In genomic region chr11:19845633-19846032, GRCh38 we compare ENCODE assay signal across 18 cellular contexts.
"Had no signal": no experiment of that assay in that cellular context is flagged by ENCODE, and none has a peak within 500 bp of the region (broad histone marks: within the 10 kb centered on the region; RNA-seq: fewer than 3 reads in every experiment).

No MANE protein-coding gene starts in this region.

- DNase-seq: colonic mucosa; esophagus squamous epithelium; foreskin keratinocyte; heart left ventricle; kidney glomerular epithelial cell; mesendoderm; natural killer cell; ovary; spleen; stimulated activated CD4-positive, alpha-beta T cell treated with anti-CD3 and anti-CD28 coated beads, Interleukin-15, amount 100 ng/mL, for 24 hours; stimulated activated CD4-positive, alpha-beta T cell treated with anti-CD3 and anti-CD28 coated beads, Interleukin-1b, Interleukin-23, amount 100 ng/mL, for 48 hours; stimulated activated CD4-positive, alpha-beta T cell treated with anti-CD3 and anti-CD28 coated beads, Interleukin-4, amount 100 ng/mL, for 24 hours; stimulated activated naive B cell treated with anti-CD40 and anti-IgM and Interleukin-4, amounts not matched to agents 10 μg/mL and 1 μg/mL and 100 μg/mL, for 72 hours; stimulated activated naive CD8-positive, alpha-beta T cell treated with anti-CD3 and anti-CD28 coated beads, Interleukin-15, amount 100 ng/mL, for 72 hours; transverse colon had no signal

- H3K4me2 ChIP-seq: neural progenitor cell had no signal

- H3K9ac ChIP-seq: neural progenitor cell had no signal

- H3K27ac ChIP-seq: colonic mucosa, foreskin keratinocyte, neural progenitor cell, right atrium auricular region, thoracic aorta, transverse colon had no signal

- H3K9me3 ChIP-seq: colonic mucosa, esophagus squamous epithelium, heart left ventricle, ovary, right atrium auricular region, spleen, thoracic aorta, transverse colon had no signal

- H3K4me3 ChIP-seq: colonic mucosa, esophagus squamous epithelium, heart left ventricle, neural progenitor cell, ovary, right atrium auricular region, spleen, thoracic aorta, transverse colon had no signal

- H2AFZ ChIP-seq: neural progenitor cell had no signal

- H3K27me3 ChIP-seq: colonic mucosa, esophagus squamous epithelium, heart left ventricle, neural progenitor cell, ovary, right atrium auricular region, spleen, transverse colon had no signal

- ATAC-seq: foreskin keratinocyte; natural killer cell; stimulated activated naive B cell treated with anti-CD40 and anti-IgM and Interleukin-4, amounts not matched to agents 10 μg/mL and 1 μg/mL and 100 μg/mL, for 72 hours; stimulated activated naive CD8-positive, alpha-beta T cell treated with anti-CD3 and anti-CD28 coated beads, Interleukin-15, amount 100 ng/mL, for 72 hours had no signal

- H3K36me3 ChIP-seq: colonic mucosa, heart left ventricle, neural progenitor cell, ovary, right atrium auricular region, spleen, transverse colon had no signal

- H3K4me1 ChIP-seq: colonic mucosa, foreskin keratinocyte had no signal
